In genomic region chr2:9813312-9814128, GRCh38 we compare ENCODE assay signal across 8 cellular contexts. TPM values are rescaled to one million over a fixed set of nuclear protein-coding genes. Genes with fewer than 3 reads are reported as not detected.
DNase-seq lines count a peak whose midpoint lies in the region.

No MANE protein-coding gene starts in this region.

- H3K27me3 Mint-ChIP-seq in activated CD4-positive, alpha-beta T cell treated with anti-CD3 and anti-CD28 coated beads, Interleukin-2, amount 10 ng/mL, durations not matched to agents 7 days and 5 days, result peaks cover 11% of the 10 kb centered on the region

- no peaks in the 10 kb centered on the region for H3K36me3 ChIP-seq in HAP-1 (replicated peaks)

- no peaks in the 10 kb centered on the region for H3K27me3 ChIP-seq in HAP-1 (ENCODE audit: low read depth)

- CTCF ChIA-PET in activated CD4-positive, alpha-beta T cell treated with anti-CD3 and anti-CD28 coated beads, Interleukin-2, amount 10 ng/mL, durations not matched to agents 7 days and 5 days (lab: Charles Lee), result interaction anchor here (0.7 to 9.1 kb wide), 21 partner anchors 11 to 284 kb away, joined by 3 to 106 read pairs (median 4); partner anchors contain the start of gene TAF1B

- peaks cover 3% of the 10 kb centered on the region; the same call in 1 of the 2 replicates for H3K4me1 ChIP-seq in HAP-1

- H3K4me3 Mint-ChIP-seq in activated CD4-positive, alpha-beta T cell treated with anti-CD3 and anti-CD28 coated beads, Interleukin-2, amount 10 ng/mL, durations not matched to agents 7 days and 5 days, result no peak overlapping the region

- H3K36me3 Mint-ChIP-seq in activated CD4-positive, alpha-beta T cell treated with anti-CD3 and anti-CD28 coated beads, Interleukin-2, amount 10 ng/mL, durations not matched to agents 7 days and 5 days (ENCODE audit: low read depth), result no peaks in the 10 kb centered on the region

- H3K4me3 ChIP-seq in HAP-1, result no peak overlapping the region

- POLR2A ChIA-PET in activated CD4-positive, alpha-beta T cell treated with anti-CD3 and anti-CD28 coated beads, Interleukin-2, amount 10 ng/mL, durations not matched to agents 7 days and 5 days (lab: Charles Lee), result no interaction called here

- H3K9me3 ChIP-seq in HAP-1, result no peaks in the 10 kb centered on the region

- H3K9me3 Mint-ChIP-seq in activated CD4-positive, alpha-beta T cell treated with anti-CD3 and anti-CD28 coated beads, Interleukin-2, amount 10 ng/mL, durations not matched to agents 7 days and 5 days, result no peaks in the 10 kb centered on the region

- peaks cover 19% of the 10 kb centered on the region for H3K4me1 Mint-ChIP-seq in activated CD4-positive, alpha-beta T cell treated with anti-CD3 and anti-CD28 coated beads, Interleukin-2, amount 10 ng/mL, durations not matched to agents 7 days and 5 days

- DNase-seq in COLO829 (ENCODE audit: low spot score) (peak; percentile 43), HAP-1 (ENCODE audit: low spot score in 2 of 2) (peak; percentile 62 to 89), NCI-H446 treated with DMSO at 0.1 percent for 48 hours (lab: John Stamatoyannopoulos, UW) (peak; percentile 35), dermis blood vessel endothelial cell (peak; percentile 78), lung microvascular endothelial cell (ENCODE audit: low read depth in 2 of 2) (peak; percentile 60 to 73), occipital lobe (lab: John Stamatoyannopoulos, UW) (no peak)
- DNase-seq in activated CD4-positive, alpha-beta T cell treated with anti-CD3 and anti-CD28 coated beads, Interleukin-2, amount 10 ng/mL, durations not matched to agents 7 days and 5 days, result peak; percentile 72
- peak; percentile 37 for DNase-seq in stimulated activated CD8-positive, alpha-beta memory T cell treated with anti-CD3 and anti-CD28 coated beads, Interleukin-15, amount 100 ng/mL, for 1 hour (ENCODE audit: low read depth)

- no peak overlapping the region for H3K27ac Mint-ChIP-seq in activated CD4-positive, alpha-beta T cell treated with anti-CD3 and anti-CD28 coated beads, Interleukin-2, amount 10 ng/mL, durations not matched to agents 7 days and 5 days

- in situ Hi-C loops in HAP-1 (cut with MboI; ENCODE audit: low sequenced_read_pairs), result no loop called here

RNA-seq across cellular contexts. Expression of gene TAF1B, which starts 29.8 kb away (rescaled TPM):
- total RNA-seq in activated CD4-positive, alpha-beta T cell treated with anti-CD3 and anti-CD28 coated beads, Interleukin-2, amount 10 ng/mL, durations not matched to agents 7 days and 5 days, result 10 to 100 TPM; 30.6 to 36.2 TPM
- total RNA-seq in dermis blood vessel endothelial cell (20.6 and 30.3 TPM in 2 replicates), lung microvascular endothelial cell (19.0 and 19.2 TPM in 2 replicates), occipital lobe (48.0 TPM)
